1 cellular context compared by ENCODE assay signal in genomic region chr1:32716312-32717126, GRCh38.
TF ChIP-seq lines count a peak whose summit lies in the region.

No MANE protein-coding gene starts in this region.

TF ChIP-seq in HepG2, 621 proteins besides CTCF, POLR2A, EP300 and RAD21 (continued from another document and continues in another):
- TF ChIP-seq PATZ1 (CRISPR knock-in tag; IDR thresholded peaks at IDR 0.05): peak; percentile 74
- TF ChIP-seq ELF3 (CRISPR knock-in tag; IDR thresholded peaks at IDR 0.05): peak; percentile 40
- peak; percentile 55; the same call in 1 of the 2 replicates for TF ChIP-seq SMAD1 (CRISPR knock-in tag; IDR thresholded peaks at IDR 0.05; ENCODE audit: borderline replicate concordance, low read depth)
- peak; percentile 14; the same call in 1 of the 2 replicates for TF ChIP-seq KDM1A (CRISPR knock-in tag; IDR thresholded peaks at IDR 0.05)
- no peak for TF ChIP-seq CENPX (CRISPR knock-in tag; IDR thresholded peaks at IDR 0.05)
- 0 out of 2 replicates have a peak, but pooled peaks have one; percentile 36 for TF ChIP-seq FOXA3 (CRISPR knock-in tag; IDR thresholded peaks at IDR 0.05)
- peak; percentile 59; the same call in 1 of the 2 replicates for TF ChIP-seq MAZ (IDR thresholded peaks at IDR 0.05; ENCODE audit: borderline replicate concordance, low read depth, low read length)
- peak; percentile 67 for TF ChIP-seq MAZ (CRISPR knock-in tag; IDR thresholded peaks at IDR 0.05; ENCODE audit: low read depth)
- TF ChIP-seq ZMYM4 (CRISPR knock-in tag; IDR thresholded peaks at IDR 0.05): peak; percentile 67
- TF ChIP-seq BORCS8-MEF2B (CRISPR knock-in tag; IDR thresholded peaks at IDR 0.05): 0 out of 2 replicates have a peak, but pooled peaks have one; percentile 18
- TF ChIP-seq CREM (IDR thresholded peaks at IDR 0.05): peak; percentile 25; the same call in 1 of the 2 replicates
- TF ChIP-seq CREM (CRISPR knock-in tag; IDR thresholded peaks at IDR 0.05): no peak
- TF ChIP-seq ZFP91 (CRISPR knock-in tag; IDR thresholded peaks at IDR 0.05; ENCODE audit: borderline replicate concordance): peak; percentile 99
- peak; percentile 36 for TF ChIP-seq FOXO1 (CRISPR knock-in tag; IDR thresholded peaks at IDR 0.05)
- TF ChIP-seq ZNF232 (CRISPR knock-in tag; IDR thresholded peaks at IDR 0.05; ENCODE audit: borderline replicate concordance): no peak; the same call in 1 of the 2 replicates
- peak; percentile 46; the same call in 1 of the 2 replicates for TF ChIP-seq SOX5 (CRISPR knock-in tag; IDR thresholded peaks at IDR 0.05; ENCODE audit: borderline replicate concordance)
- 0 out of 2 replicates have a peak, but pooled peaks have one; percentile 46 for TF ChIP-seq ZKSCAN8 (CRISPR knock-in tag; IDR thresholded peaks at IDR 0.05; ENCODE audit: borderline replicate concordance)
- no peak for TF ChIP-seq ARID2 (CRISPR knock-in tag; IDR thresholded peaks at IDR 0.05; ENCODE audit: borderline replicate concordance)
- TF ChIP-seq ZC3H4 (CRISPR knock-in tag; IDR thresholded peaks at IDR 0.05; ENCODE audit: borderline replicate concordance): no peak
- peak; percentile 77 for TF ChIP-seq ZMYM3 (CRISPR knock-in tag; IDR thresholded peaks at IDR 0.05)
- peak; percentile 62; the same call in 1 of the 2 replicates for TF ChIP-seq NFATC3 (CRISPR knock-in tag; IDR thresholded peaks at IDR 0.05)
- peak; percentile 84 for TF ChIP-seq DRAP1 (CRISPR knock-in tag; IDR thresholded peaks at IDR 0.05)
- peak; percentile 85 for TF ChIP-seq POLR2AphosphoS5 (IDR thresholded peaks at IDR 0.05; ENCODE audit: low read depth, low read length)
- TF ChIP-seq ZBTB26 (CRISPR knock-in tag; IDR thresholded peaks at IDR 0.05; ENCODE audit: borderline replicate concordance): peak; percentile 47; the same call in 1 of the 2 replicates
- peak; percentile 83; the same call in 1 of the 2 replicates for TF ChIP-seq YEATS2 (CRISPR knock-in tag; IDR thresholded peaks at IDR 0.05; ENCODE audit: borderline replicate concordance)
- TF ChIP-seq POGZ (CRISPR knock-in tag; IDR thresholded peaks at IDR 0.05): peak; percentile 33; the same call in 1 of the 2 replicates
- peak; percentile 77; the same call in 1 of the 2 replicates for TF ChIP-seq ZNF598 (CRISPR knock-in tag; IDR thresholded peaks at IDR 0.05; ENCODE audit: borderline replicate concordance)
- no peak for TF ChIP-seq ZNF556 (CRISPR knock-in tag; IDR thresholded peaks at IDR 0.05; ENCODE audit: borderline replicate concordance)
- TF ChIP-seq FOSL2 (CRISPR knock-in tag; IDR thresholded peaks at IDR 0.05): peak; percentile 50
- TF ChIP-seq ZNF605 (CRISPR knock-in tag; IDR thresholded peaks at IDR 0.05): peak; percentile 22; the same call in 1 of the 2 replicates
- TF ChIP-seq ZNF674 (CRISPR knock-in tag; IDR thresholded peaks at IDR 0.05; ENCODE audit: low read depth): 0 out of 2 replicates have a peak, but pooled peaks have one; percentile 41
- 0 out of 4 replicates have a peak, but pooled peaks of 1 of the 2 experiments have one; percentile 1 for TF ChIP-seq NR2F1 (CRISPR knock-in tag; IDR thresholded peaks at IDR 0.05)
- TF ChIP-seq ZNF335 (CRISPR knock-in tag; IDR thresholded peaks at IDR 0.05): peak; percentile 86; the same call in 1 of the 2 replicates
- 0 out of 2 replicates have a peak, but pooled peaks have one; percentile 28 for TF ChIP-seq TOE1 (CRISPR knock-in tag; IDR thresholded peaks at IDR 0.05)
- peak; percentile 65; the same call in 1 of the 2 replicates for TF ChIP-seq ZNF572 (CRISPR knock-in tag; IDR thresholded peaks at IDR 0.05)
- TF ChIP-seq REL (CRISPR knock-in tag; conservative IDR thresholded peaks at IDR 0.05): no peak
- 0 out of 2 replicates have a peak, but pooled peaks have one; percentile 37 for TF ChIP-seq ZZZ3 (CRISPR knock-in tag; IDR thresholded peaks at IDR 0.05; ENCODE audit: borderline replicate concordance)
- no peak for TF ChIP-seq ZNF7 (CRISPR knock-in tag; IDR thresholded peaks at IDR 0.05)
- TF ChIP-seq CBX1 (IDR thresholded peaks at IDR 0.05; ENCODE audit: low read depth): peak; percentile 29
- no peak for TF ChIP-seq SNAPC5 (CRISPR knock-in tag; IDR thresholded peaks at IDR 0.05; ENCODE audit: borderline replicate concordance)
- TF ChIP-seq ZNF580 (CRISPR knock-in tag; IDR thresholded peaks at IDR 0.05; ENCODE audit: borderline replicate concordance, low read depth): peak; percentile 67; the same call in 1 of the 2 replicates
- TF ChIP-seq GTF2F1 (IDR thresholded peaks at IDR 0.05; ENCODE audit: low read length): no peak
- TF ChIP-seq RXRB (CRISPR knock-in tag; IDR thresholded peaks at IDR 0.05; ENCODE audit: borderline replicate concordance): peak; percentile 42; the same call in 1 of the 2 replicates
- TF ChIP-seq ZNF337 (CRISPR knock-in tag; IDR thresholded peaks at IDR 0.05; ENCODE audit: borderline replicate concordance, low read depth): peak; percentile 84; the same call in 1 of the 2 replicates
- TF ChIP-seq SP1 (IDR thresholded peaks at IDR 0.05): no peak
- TF ChIP-seq SP1 (CRISPR knock-in tag; IDR thresholded peaks at IDR 0.05): peak; percentile 88
- peak; percentile 72 for TF ChIP-seq XRCC5 (optimal IDR thresholded peaks at IDR 0.05; ENCODE audit: low read length)
- no peak for TF ChIP-seq CREB1 (IDR thresholded peaks at IDR 0.05)
- peak; percentile 16; the same call in 1 of the 2 replicates for TF ChIP-seq CREB1 (CRISPR knock-in tag; IDR thresholded peaks at IDR 0.05)
- peak; percentile 28; the same call in 1 of the 2 replicates for TF ChIP-seq ZBTB49 (CRISPR knock-in tag; IDR thresholded peaks at IDR 0.05; ENCODE audit: borderline replicate concordance)
- TF ChIP-seq HDAC2 (CRISPR knock-in tag; IDR thresholded peaks at IDR 0.05): peak; percentile 84
- TF ChIP-seq EHMT2 (IDR thresholded peaks at IDR 0.05; ENCODE audit: borderline replicate concordance, low read depth, low read length): no peak
- peak; percentile 49 for TF ChIP-seq HNRNPLL (IDR thresholded peaks at IDR 0.05; ENCODE audit: low read depth, low read length, poor library complexity, severe bottlenecking)
- TF ChIP-seq ELF1 (CRISPR knock-in tag; IDR thresholded peaks at IDR 0.05): peak; percentile 47; the same call in 1 of the 2 replicates
- no peak for TF ChIP-seq PAX8 (CRISPR knock-in tag; IDR thresholded peaks at IDR 0.05; ENCODE audit: borderline replicate concordance)
- TF ChIP-seq HMG20B (CRISPR knock-in tag; conservative IDR thresholded peaks at IDR 0.05): 0 out of 2 replicates have a peak, but pooled peaks have one; percentile 20
- TF ChIP-seq NFKB2 (CRISPR knock-in tag; IDR thresholded peaks at IDR 0.05; ENCODE audit: borderline replicate concordance): peak; percentile 47; the same call in 1 of the 2 replicates
- TF ChIP-seq RCOR2 (CRISPR knock-in tag; IDR thresholded peaks at IDR 0.05): peak; percentile 77
- 0 out of 2 replicates have a peak, but pooled peaks have one; percentile 62 for TF ChIP-seq KLF13 (CRISPR knock-in tag; IDR thresholded peaks at IDR 0.05)
- peak; percentile 40; the same call in 1 of the 2 replicates for TF ChIP-seq KMT2A (CRISPR knock-in tag; IDR thresholded peaks at IDR 0.05)
- TF ChIP-seq DMAP1 (CRISPR knock-in tag; IDR thresholded peaks at IDR 0.05): peak; percentile 77
- 0 out of 2 replicates have a peak, but pooled peaks have one; percentile 38 for TF ChIP-seq ZNF138 (CRISPR knock-in tag; IDR thresholded peaks at IDR 0.05; ENCODE audit: low read depth)
- peak; percentile 68; the same call in 1 of the 2 replicates for TF ChIP-seq ZBTB43 (CRISPR knock-in tag; conservative IDR thresholded peaks at IDR 0.05)
- peak; percentile 78; the same call in 1 of the 2 replicates for TF ChIP-seq ZSCAN9 (CRISPR knock-in tag; IDR thresholded peaks at IDR 0.05; ENCODE audit: borderline replicate concordance)
- TF ChIP-seq PHF21A (CRISPR knock-in tag; IDR thresholded peaks at IDR 0.05): peak; percentile 71; the same call in 1 of the 2 replicates
- peak; percentile 86; the same call in 1 of the 2 replicates for TF ChIP-seq TFAP4 (IDR thresholded peaks at IDR 0.05; ENCODE audit: borderline replicate concordance, low read depth)
- TF ChIP-seq PHF8 (CRISPR knock-in tag; IDR thresholded peaks at IDR 0.05): peak; percentile 37; the same call in 1 of the 2 replicates
- peak; percentile 91 for TF ChIP-seq CEBPB (IDR thresholded peaks at IDR 0.05; ENCODE audit: borderline replicate concordance, low read depth, low read length)
